In genomic region chr2:239375278-239376061, GRCh38 we compare ENCODE assay signal across 12 cellular contexts. TPM values are rescaled to one million over a fixed set of nuclear protein-coding genes. Genes with fewer than 3 reads are reported as not detected.
A peak's percentile ranks its signal among the peaks of the same experiment; 100 is the strongest.
DNase-seq lines count a peak whose midpoint lies in the region; FAIRE-seq and TF ChIP-seq lines count a peak whose summit lies in the region.
"Had no signal": no experiment of that assay in that cellular context is flagged by ENCODE, and none has a peak within 500 bp of the region (broad histone marks: within the 10 kb centered on the region; RNA-seq: fewer than 3 reads in every experiment).

No MANE protein-coding gene starts in this region.

- no peak for TF ChIP-seq POLR2A in thyroid gland (IDR thresholded peaks at IDR 0.05)

- H3K36me3 ChIP-seq in mammary epithelial cell (ENCODE audit: insufficient read depth, low read length) (no peaks in the 10 kb centered on the region), PC-9 (ENCODE audit: low read depth) (no peaks in the 10 kb centered on the region), kidney (ENCODE audit: control insufficient read depth in 1 of 2, insufficient read depth in 2 of 2, low read length in 2 of 2) (no peaks in the 10 kb centered on the region), thyroid gland (no peaks in the 10 kb centered on the region)

- H3K4me3 ChIP-seq in mammary epithelial cell (replicated peaks in 1 of 3; ENCODE audit: insufficient read depth in 1 of 3, low read depth in 2 of 3, low read length in 3 of 3), result no peak overlapping the region
- no peak overlapping the region for H3K4me3 ChIP-seq in PC-9
- H3K4me3 ChIP-seq in kidney (ENCODE audit: low read length in 2 of 2), result no peak overlapping the region
- no peak overlapping the region for H3K4me3 ChIP-seq in thyroid gland (replicated peaks in 1 of 3)

- H3F3A ChIP-seq in PC-9 (ENCODE audit: insufficient read depth, low read depth), result no peaks in the 10 kb centered on the region

- TF ChIP-seq CTCF in MCF 10A (IDR thresholded peaks at IDR 0.05; ENCODE audit: unreplicated experiment) (no peak), mammary epithelial cell (conservative IDR thresholded peaks at IDR 0.05 in 1 of 2, IDR thresholded peaks at IDR 0.05 in 1 of 2; ENCODE audit: extremely low read depth in 1 of 2, insufficient read depth in 1 of 2, low read depth in 1 of 2, low read length in 2 of 2) (no peak), PC-9 (conservative IDR thresholded peaks at IDR 0.05) (peak; percentile 26; the same call in 1 of the 2 replicates), kidney (IDR thresholded peaks at IDR 0.05; ENCODE audit: borderline replicate concordance, extremely low read depth, insufficient read depth) (no peak), type B pancreatic cell (conservative IDR thresholded peaks at IDR 0.05) (peak; percentile 42), GM10266 (IDR thresholded peaks at IDR 0.05; ENCODE audit: control insufficient read depth, insufficient read depth, low read depth, missing control alignments) (no peak), thyroid gland (IDR thresholded peaks at IDR 0.05) (no peak), nephron progenitor cell (IDR thresholded peaks at IDR 0.05) (no peak)

- H3K4me1 ChIP-seq in mammary epithelial cell (ENCODE audit: insufficient read depth, low read length) (no peaks in the 10 kb centered on the region), PC-9 (replicated peaks; ENCODE audit: insufficient read depth) (no peaks in the 10 kb centered on the region), kidney (ENCODE audit: control insufficient read depth in 1 of 2, insufficient read depth in 1 of 2, low read depth in 1 of 2, low read length in 2 of 2) (no peaks in the 10 kb centered on the region), thyroid gland (peaks cover 3 to 18% of the 10 kb centered on the region in 2 donors)

- H3K79me2 ChIP-seq in mammary epithelial cell (ENCODE audit: insufficient read depth, low read length), result peaks cover 4% of the 10 kb centered on the region
- no peaks in the 10 kb centered on the region for H3K79me2 ChIP-seq in PC-9 (ENCODE audit: low read depth)

- no peak overlapping the region for H3K9ac ChIP-seq in mammary epithelial cell (ENCODE audit: insufficient read depth, low read length)
- H3K9ac ChIP-seq in kidney (ENCODE audit: low read length in 2 of 2), result no peak overlapping the region

- H3K27ac Mint-ChIP-seq in MCF 10A (ENCODE audit: low read depth, unreplicated experiment) (no peak overlapping the region), type B pancreatic cell (no peak overlapping the region), nephron progenitor cell (no peak overlapping the region)

- POLR2A ChIA-PET in MCF 10A (lab: Yijun Ruan, JAX), result no interaction called here
- POLR2A ChIA-PET in PC-9 (lab: Charles Lee; ENCODE audit: unreplicated experiment), result no interaction called here

- intact Hi-C loops in MCF 10A (cut with micrococcal nuclease) (no loop called here), mammary epithelial cell (cut with micrococcal nuclease) (no loop called here), PC-9 (cut with micrococcal nuclease; ENCODE audit: unreplicated experiment) (no loop called here), kidney (cut with DNase I) (no loop called here), thyroid gland (cut with DNase I) (no loop called here)

- no peak for FAIRE-seq in kidney (lab: Jason Lieb, UNC)

- DNase-seq in MCF 10A (ENCODE audit: unreplicated experiment) (peak; percentile 13), mammary epithelial cell (no peak), PC-9 (no peak), kidney (peak; percentile 71), type B pancreatic cell (ENCODE audit: extremely low spot score, unreplicated experiment) (no peak), GM10266 (ENCODE audit: extremely low spot score) (no peak), thyroid gland (no peak), nephron progenitor cell (no peak)
- DNase-seq: EL; HCEC 1CT; NCI-H2171; stimulated activated CD8-positive, alpha-beta memory T cell treated with anti-CD3 and anti-CD28 coated beads, Interleukin-4, amount 100 ng/mL, for 48 hours had no signal

- H3K4me1 Mint-ChIP-seq in MCF 10A (ENCODE audit: insufficient read depth, unreplicated experiment) (peaks cover 5% of the 10 kb centered on the region), type B pancreatic cell (ENCODE audit: unreplicated experiment) (no peaks in the 10 kb centered on the region), nephron progenitor cell (peaks cover 5% of the 10 kb centered on the region)

- dilution Hi-C loops in mammary epithelial cell (cut with HindIII; ENCODE audit: low sequenced_read_pairs), result no loop called here

- no peaks in the 10 kb centered on the region for H3K27me3 ChIP-seq in mammary epithelial cell (ENCODE audit: insufficient read depth, low read length)
- no peaks in the 10 kb centered on the region for H3K27me3 ChIP-seq in PC-9 (ENCODE audit: insufficient read depth, low read depth)
- no peaks in the 10 kb centered on the region for H3K27me3 ChIP-seq in thyroid gland

- H3K9me3 Mint-ChIP-seq in MCF 10A (ENCODE audit: unreplicated experiment) (no peaks in the 10 kb centered on the region), type B pancreatic cell (no peaks in the 10 kb centered on the region), nephron progenitor cell (no peaks in the 10 kb centered on the region)

- no peak overlapping the region for H2AFZ ChIP-seq in mammary epithelial cell (ENCODE audit: low read depth, low read length)
- no peak overlapping the region for H2AFZ ChIP-seq in PC-9

- H4K20me1 ChIP-seq in mammary epithelial cell (ENCODE audit: insufficient read depth, low read length) (no peaks in the 10 kb centered on the region), PC-9 (ENCODE audit: insufficient read depth) (peaks cover 20% of the 10 kb centered on the region)

- H3K27me3 Mint-ChIP-seq in MCF 10A (ENCODE audit: insufficient read depth, unreplicated experiment), result no peaks in the 10 kb centered on the region
- H3K27me3 Mint-ChIP-seq in type B pancreatic cell, result no peaks in the 10 kb centered on the region
- H3K27me3 Mint-ChIP-seq in nephron progenitor cell (ENCODE audit: low read depth, poor library complexity), result no peaks in the 10 kb centered on the region

- H3K27ac ChIP-seq in mammary epithelial cell (ENCODE audit: insufficient read depth, low read depth, low read length) (no peak overlapping the region), PC-9 (no peak overlapping the region), kidney (ENCODE audit: low read depth in 2 of 2, low read length in 2 of 2) (no peak overlapping the region), thyroid gland (no peak overlapping the region)

- 90% methylated on average over 18 of the region's 31 CpGs for WGBS in mammary epithelial cell (ENCODE audit: low coverage, missing lambda C conversion rate)
- 90 to 95% methylated on average over 16 to 18 of the region's 31 CpGs for WGBS in thyroid gland, 2 donors

- no peaks in the 10 kb centered on the region for H3K9me2 ChIP-seq in PC-9 (ENCODE audit: insufficient read depth)

- CTCF ChIA-PET in MCF 10A (lab: Yijun Ruan, JAX), result no interaction called here
- CTCF ChIA-PET in mammary epithelial cell (lab: Charles Lee; ENCODE audit: low non-redundant PET), result no interaction called here
- CTCF ChIA-PET in PC-9 (lab: Charles Lee), result no interaction called here

- no peak overlapping the region for H3K4me3 Mint-ChIP-seq in MCF 10A (ENCODE audit: unreplicated experiment)
- H3K4me3 Mint-ChIP-seq in type B pancreatic cell, result no peak overlapping the region
- H3K4me3 Mint-ChIP-seq in nephron progenitor cell, result no peak overlapping the region

- H3K9me3 ChIP-seq in mammary epithelial cell (replicated peaks; ENCODE audit: insufficient read depth, low read length), result no peaks in the 10 kb centered on the region
- H3K9me3 ChIP-seq in PC-9 (ENCODE audit: insufficient read depth, low read depth), result no peaks in the 10 kb centered on the region
- H3K9me3 ChIP-seq in kidney (ENCODE audit: control insufficient read depth in 1 of 2, low read length in 2 of 2), result no peaks in the 10 kb centered on the region
- no peaks in the 10 kb centered on the region for H3K9me3 ChIP-seq in thyroid gland

- BruUV-seq in MCF 10A (replicated peaks; lab: Mats Ljungman, UMichigan) (no TSS peak), mammary epithelial cell (replicated peaks; lab: Mats Ljungman, UMichigan) (no TSS peak), PC-9 (replicated peaks; lab: Mats Ljungman, UMichigan) (no TSS peak)

- no peaks in the 10 kb centered on the region for H3K36me3 Mint-ChIP-seq in MCF 10A (ENCODE audit: insufficient read depth, unreplicated experiment)
- no peaks in the 10 kb centered on the region for H3K36me3 Mint-ChIP-seq in type B pancreatic cell
- H3K36me3 Mint-ChIP-seq in nephron progenitor cell (ENCODE audit: low read depth), result peaks cover 4% of the 10 kb centered on the region

- H3K4me2 ChIP-seq in mammary epithelial cell (ENCODE audit: insufficient read depth, low read depth, low read length) (no peak overlapping the region), PC-9 (no peak overlapping the region)

- in situ Hi-C loops in mammary epithelial cell (cut with MboI; ENCODE audit: low sequenced_read_pairs in 2 of 2), result no loop called here

RNA-seq across cellular contexts. Expression of gene HDAC4, which starts 25.4 kb away (rescaled TPM):
- 21.8 and 23.8 TPM in 2 replicates for total RNA-seq in MCF 10A (2022)
- total RNA-seq in mammary epithelial cell, result 10 to 100 TPM; 18.4 to 20.2 TPM
- 8.9 TPM for polyA plus RNA-seq in mammary epithelial cell
- 12.6 TPM for polyA minus RNA-seq in mammary epithelial cell
- total RNA-seq in PC-9 (2021), result 61.5 and 79.7 TPM in 2 replicates
- 56.8 TPM for total RNA-seq in kidney
- 2.2 TPM for polyA plus RNA-seq in kidney (ENCODE audit: insufficient read depth, low read depth, low replicate concordance)
- 24.0 and 39.0 TPM in 2 replicates for total RNA-seq in type B pancreatic cell (ENCODE audit: low replicate concordance)
- total RNA-seq in thyroid gland, result 10 to 100 TPM; 12.9 to 91.6 (median 39.8) TPM

Comparison
In these comparisons a context has a peak if more than half of its experiments do, and no peak if none do; other contexts are left out.
1. DNase-seq: peak in MCF 10A (single experiment) and kidney (single experiment); none in mammary epithelial cell (single experiment), PC-9 (0 of 2), type B pancreatic cell (single experiment), GM10266 (single experiment), thyroid gland (0 of 2) and nephron progenitor cell (single experiment).
2. CTCF ChIP-seq: peak in PC-9 (single experiment) and type B pancreatic cell (single experiment); none in MCF 10A (single experiment), mammary epithelial cell (0 of 2), kidney (single experiment), GM10266 (single experiment), thyroid gland (0 of 6) and nephron progenitor cell (single experiment).